ENCODE assay signal across 19 cellular contexts in the genomic region with DNA sequence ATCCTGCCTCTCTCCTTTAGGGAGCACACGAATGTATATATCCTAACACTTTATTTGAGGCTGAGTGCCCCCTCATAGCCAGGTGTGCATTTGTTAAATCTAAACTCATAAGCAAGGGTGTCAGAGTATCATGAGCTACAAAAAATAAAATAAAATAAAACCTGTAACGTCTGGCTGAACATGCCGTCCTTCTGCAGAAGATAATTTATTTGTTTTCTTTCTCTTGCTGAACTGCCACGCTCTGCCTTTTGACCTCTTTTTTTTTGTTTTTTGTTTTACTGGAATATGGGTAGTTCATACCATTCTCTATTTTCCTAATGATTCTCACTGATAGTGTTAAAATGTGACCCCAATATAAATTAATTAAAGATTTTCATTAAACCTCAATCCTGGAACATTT.
DNase-seq lines count a peak whose midpoint lies in the region; ATAC-seq and TF ChIP-seq lines count a peak whose summit lies in the region.
"Had no signal": no experiment of that assay in that cellular context is flagged by ENCODE, and none has a peak within 500 bp of the region (broad histone marks: within the 10 kb centered on the region; RNA-seq: fewer than 3 reads in every experiment).

No MANE protein-coding gene starts in this region.

- peaks cover 7% of the 10 kb centered on the region for H3K9me3 Mint-ChIP-seq in nephron

- H3K27ac ChIP-seq in suprapubic skin (peak overlapping the region; percentile 31), osteoblast (ENCODE audit: low read depth, low read length) (no peak overlapping the region), substantia nigra (ENCODE audit: low read depth, low read length, poor library complexity, severe bottlenecking) (no peak overlapping the region)
- H3K27ac ChIP-seq: BLaER1, C4-2B, GM23248 had no signal

- H3K4me3 Mint-ChIP-seq in nephron = no peak overlapping the region
- H3K4me3 Mint-ChIP-seq: B cell; CD4-positive, CD25-positive, alpha-beta regulatory T cell; CD8-positive, alpha-beta T cell had no signal

- no peak for TF ChIP-seq EP300 in suprapubic skin (IDR thresholded peaks at IDR 0.05)

- 67% methylated on average over 4 of the region's 4 CpGs for WGBS in suprapubic skin

- ATAC-seq in left lobe of liver (peak; percentile 40), GM19035 (IDR thresholded peaks at IDR 0.05; ENCODE audit: unreplicated experiment) (no peak)
- ATAC-seq: CD8-positive, alpha-beta T cell had no signal

- H3K4me2 ChIP-seq in osteoblast (ENCODE audit: insufficient read depth, low read length) = no peak overlapping the region
- H3K4me2 ChIP-seq: BLaER1 had no signal

- H3K36me3 ChIP-seq in adipocyte (ENCODE audit: control insufficient read depth, insufficient read depth, low read length, severe bottlenecking) (no peaks in the 10 kb centered on the region), suprapubic skin (no peaks in the 10 kb centered on the region), osteoblast (ENCODE audit: insufficient read depth, low read length) (no peaks in the 10 kb centered on the region)
- H3K36me3 ChIP-seq: BLaER1 had no signal

- H3K9me3 ChIP-seq in adipocyte (ENCODE audit: control insufficient read depth, low read length) (no peaks in the 10 kb centered on the region), suprapubic skin (no peaks in the 10 kb centered on the region), osteoblast (ENCODE audit: low read depth, low read length) (no peaks in the 10 kb centered on the region)
- H3K9me3 ChIP-seq: Caco-2 had no signal

- peak overlapping the region in 2 of 3 experiments; percentile 5 to 25 for H3K27ac Mint-ChIP-seq in nephron
- H3K27ac Mint-ChIP-seq: B cell; CD4-positive, CD25-positive, alpha-beta regulatory T cell; CD8-positive, alpha-beta T cell had no signal

- H3K4me1 ChIP-seq in adipocyte (ENCODE audit: control insufficient read depth, insufficient read depth, low read length) (peaks cover 24% of the 10 kb centered on the region), suprapubic skin (no peaks in the 10 kb centered on the region), osteoblast (ENCODE audit: insufficient read depth, low read length) (peaks cover 5% of the 10 kb centered on the region)
- H3K4me1 ChIP-seq: BLaER1, Caco-2 had no signal

- H4K20me1 ChIP-seq in osteoblast (ENCODE audit: insufficient read depth, low read length) = no peaks in the 10 kb centered on the region
- H4K20me1 ChIP-seq: BLaER1 had no signal

- H3K4me3 ChIP-seq in adipocyte (ENCODE audit: low read length) = no peak overlapping the region
- H3K4me3 ChIP-seq in suprapubic skin = no peak overlapping the region
- H3K4me3 ChIP-seq in osteoblast (ENCODE audit: insufficient read depth, low read length) = no peak overlapping the region
- H3K4me3 ChIP-seq: BLaER1, GM23248 had no signal

- H2AFZ ChIP-seq in osteoblast (ENCODE audit: low read length) = no peak overlapping the region
- H2AFZ ChIP-seq: GM23248 had no signal

- H3K27me3 ChIP-seq in adipocyte (replicated peaks; ENCODE audit: control insufficient read depth, insufficient read depth, low read length) = no peaks in the 10 kb centered on the region
- H3K27me3 ChIP-seq in suprapubic skin = no peaks in the 10 kb centered on the region
- H3K27me3 ChIP-seq in osteoblast (ENCODE audit: insufficient read depth, low read length) = no peaks in the 10 kb centered on the region
- H3K27me3 ChIP-seq: BLaER1 had no signal

- H3K36me3 Mint-ChIP-seq in nephron (ENCODE audit: low read depth) = peaks cover 6% of the 10 kb centered on the region
- H3K36me3 Mint-ChIP-seq: CD4-positive, CD25-positive, alpha-beta regulatory T cell; CD8-positive, alpha-beta T cell had no signal

- H3K9ac ChIP-seq in adipocyte (ENCODE audit: low read length) = peak overlapping the region; percentile 37
- H3K9ac ChIP-seq: BLaER1, GM23248 had no signal

- H3K4me1 Mint-ChIP-seq in nephron = peaks cover 44% of the 10 kb centered on the region
- H3K4me1 Mint-ChIP-seq: B cell; CD4-positive, CD25-positive, alpha-beta regulatory T cell had no signal

- TF ChIP-seq CTCF in nephron (IDR thresholded peaks at IDR 0.05; ENCODE audit: unreplicated experiment in 3 of 3) = no peak
- TF ChIP-seq CTCF in suprapubic skin (IDR thresholded peaks at IDR 0.05) = no peak
- no peak for TF ChIP-seq CTCF in osteoblast (IDR thresholded peaks at IDR 0.05; ENCODE audit: extremely low read depth, low read depth, low read length)

- no peaks in the 10 kb centered on the region for H3K27me3 Mint-ChIP-seq in nephron (ENCODE audit: low read depth)
- H3K27me3 Mint-ChIP-seq: B cell; CD4-positive, CD25-positive, alpha-beta regulatory T cell had no signal

- H3K79me2 ChIP-seq in osteoblast (ENCODE audit: insufficient read depth, low read length) = no peaks in the 10 kb centered on the region

- no peak for DNase-seq in adipocyte (ENCODE audit: low read depth)
- DNase-seq in left lobe of liver (ENCODE audit: low spot score) = no peak
- DNase-seq in suprapubic skin (ENCODE audit: low spot score in 2 of 2) = no peak
- DNase-seq in osteoblast (ENCODE audit: insufficient read length, low spot score, missing footprints) = no peak
- no peak for DNase-seq in substantia nigra (lab: John Stamatoyannopoulos, UW)
- DNase-seq: 8988T; Caco-2; CD4-positive, CD25-positive, alpha-beta regulatory T cell; CD8-positive, alpha-beta T cell; DMS153; DND-41; GM23248; H7; HCEC 1CT had no signal

- TF ChIP-seq POLR2A in suprapubic skin (IDR thresholded peaks at IDR 0.05) = no peak
